In the genomic region with DNA sequence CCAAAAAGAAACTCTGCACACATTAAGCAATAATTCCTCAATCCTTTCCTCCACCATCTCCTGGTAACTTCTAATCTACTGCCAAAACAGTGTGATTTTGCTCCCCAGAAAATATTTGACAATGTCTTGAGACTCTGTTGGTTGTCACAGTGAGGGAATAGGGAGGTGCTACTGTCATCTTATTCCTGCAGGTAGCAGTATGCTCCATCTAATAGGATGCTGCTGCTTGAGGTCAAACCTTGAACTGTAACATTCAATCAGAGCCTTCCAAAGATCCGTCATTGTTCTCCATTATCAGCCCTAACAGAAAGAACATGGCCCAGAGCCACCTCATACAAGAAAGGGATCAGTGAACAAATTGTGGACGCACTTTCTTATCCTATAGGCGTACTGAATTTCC, we compare ENCODE assay signal across 27 cellular contexts.
"Had no signal": no experiment of that assay in that cellular context is flagged by ENCODE, and none has a peak within 500 bp of the region (broad histone marks: within the 10 kb centered on the region; RNA-seq: fewer than 3 reads in every experiment).

No MANE protein-coding gene starts in this region.

- H3K4me2 ChIP-seq: KMS-11, PC-9, SK-N-SH had no signal

- H3K4me1 ChIP-seq: breast epithelium, colonic mucosa had no signal

- H3K27ac ChIP-seq: breast epithelium, colonic mucosa, KMS-11, PC-9, SJCRH30 had no signal

- H3K36me3 ChIP-seq: breast epithelium, colonic mucosa, MG63, SJCRH30 had no signal

- H2AFZ ChIP-seq: PC-9 had no signal

- DNase-seq: activated B cell treated with CpG ODN at 0.5 μM for 24 hours; activated CD4-positive, alpha-beta T cell treated with anti-CD3 and anti-CD28 coated beads for 1 hour; activated CD4-positive, alpha-beta T cell treated with anti-CD3 and anti-CD28 coated beads, Interleukin-2, amount 10 ng/mL, durations not matched to agents 24 days and 14 days; activated CD4-positive, alpha-beta T cell treated with anti-CD3 and anti-CD28 coated beads, Interleukin-2, amount 50 U/mL, for 48 hours; activated CD8-positive, alpha-beta memory T cell treated with anti-CD3 and anti-CD28 coated beads, Interleukin-2, amount 10 ng/mL, durations not matched to agents 7 days and 5 days; activated effector memory CD4-positive, alpha-beta T cell treated with Interleukin-2 at 50 U/mL for 16 hours; activated naive CD4-positive, alpha-beta T cell; activated T-cell treated with anti-CD3 and anti-CD28 coated beads, Interleukin-2, amount 50 U/mL, for 24 hours; aorta; caudate nucleus; colonic mucosa; MG63; MV-4-11; NCI-H1092 treated with DMSO at 0.1 percent for 48 hours; NCI-H1436; NCI-H187 treated with DMSO at 0.1 percent for 48 hours; NCI-H2081 treated with DMSO at 0.1 percent for 48 hours; NCI-H2171 treated with DMSO at 0.1 percent for 48 hours; NCI-H226; NCI-H510A; NCI-H526 treated with DMSO at 0.1 percent for 48 hours; PC-9; SJCRH30; SK-N-SH; T-helper 1 cell had no signal

- H3K9me3 ChIP-seq: breast epithelium, colonic mucosa, MG63, SJCRH30, SK-N-SH had no signal

- H3K9me2 ChIP-seq: SK-N-SH had no signal

- ATAC-seq: activated CD8-positive, alpha-beta memory T cell treated with anti-CD3 and anti-CD28 coated beads, Interleukin-2, amount 10 ng/mL, durations not matched to agents 7 days and 5 days had no signal

- H3K9ac ChIP-seq: KMS-11, SK-N-SH had no signal

- H3K27me3 ChIP-seq: breast epithelium, colonic mucosa, MG63, SJCRH30 had no signal

- H3K4me3 ChIP-seq: breast epithelium, colonic mucosa, MG63, PC-9, SJCRH30 had no signal
